ENCODE assay signal across 24 cellular contexts in the genomic region with DNA sequence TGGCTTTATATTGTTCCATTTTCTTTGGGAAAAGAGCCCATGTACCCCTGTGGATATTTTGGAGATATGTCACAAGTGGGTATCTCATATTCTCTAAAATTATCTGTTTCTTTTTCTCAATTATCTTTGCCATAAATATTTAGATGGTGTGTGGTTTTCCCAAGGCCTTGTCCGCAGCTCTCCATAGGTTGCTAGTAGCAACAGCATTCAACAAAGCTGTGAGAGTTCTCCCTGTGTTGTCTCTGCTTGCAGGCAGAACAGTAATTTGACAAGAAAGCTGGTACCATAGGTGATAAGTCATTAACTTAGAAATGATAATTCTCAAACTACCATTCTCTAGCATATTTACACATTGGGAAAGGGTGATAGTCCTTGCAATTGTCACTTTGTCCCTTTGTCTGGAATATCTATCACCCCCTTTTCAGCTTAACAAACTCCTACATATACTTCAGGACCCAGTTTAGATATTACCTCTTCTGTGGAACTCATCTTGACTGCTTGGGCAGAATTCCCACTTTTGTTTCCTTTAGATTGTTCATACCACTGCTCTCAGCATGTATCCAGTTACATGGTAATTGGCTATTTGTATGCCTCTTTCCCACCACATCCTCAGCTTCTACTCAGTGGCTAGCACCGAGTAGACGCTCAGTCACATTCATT. TPM values are rescaled to one million over a fixed set of nuclear protein-coding genes. Genes with fewer than 3 reads are reported as not detected.
DNase-seq lines count a peak whose midpoint lies in the region; ATAC-seq and TF ChIP-seq lines count a peak whose summit lies in the region.
"Had no signal": no experiment of that assay in that cellular context is flagged by ENCODE, and none has a peak within 500 bp of the region (broad histone marks: within the 10 kb centered on the region; RNA-seq: fewer than 3 reads in every experiment).

No MANE protein-coding gene starts in this region.

- H3K4me3 Mint-ChIP-seq in activated T-cell treated with anti-CD3 and anti-CD28 coated beads, Interleukin-2, amount 50 U/mL, for 72 hours = no peak overlapping the region
- H3K4me3 Mint-ChIP-seq in central memory CD8-positive, alpha-beta T cell = peak overlapping the region; percentile 27
- H3K4me3 Mint-ChIP-seq: GM23338, IgD-negative memory B cell had no signal

- no peak for DNase-seq in activated T-cell treated with anti-CD3 and anti-CD28 coated beads, Interleukin-2, amount 50 U/mL, for 72 hours
- DNase-seq in activated T-cell treated with anti-CD3 and anti-CD28 coated beads for 4 hours (no peak), Daoy (ENCODE audit: low read depth) (peak; percentile 69), foreskin fibroblast (no peak)
- no peak for DNase-seq in central memory CD8-positive, alpha-beta T cell (ENCODE audit: low spot score in 2 of 2)
- DNase-seq: CD4-positive, alpha-beta memory T cell; DMS 273 treated with DMSO at 0.1 percent for 48 hours; DMS79; GF-D8; NCI-H1048; NCI-H1417; NCI-H1694 treated with DMSO at 0.1 percent for 48 hours; NCI-H2081; NCI-H2227 treated with DMSO at 0.1 percent for 48 hours; NCI-H526 treated with DMSO at 0.1 percent for 48 hours; PC-9; Right ventricle myocardium superior had no signal

- no peak for ATAC-seq in activated T-cell treated with anti-CD3 and anti-CD28 coated beads, Interleukin-2, amount 50 U/mL, for 72 hours (replicated peaks in 1 of 2)
- ATAC-seq in central memory CD8-positive, alpha-beta T cell (replicated peaks; ENCODE audit: extremely low read depth, poor library complexity, severe bottlenecking) = no peak
- no peak for ATAC-seq in HG02610 (IDR thresholded peaks at IDR 0.05; ENCODE audit: unreplicated experiment)
- no peak for ATAC-seq in GM21786 (IDR thresholded peaks at IDR 0.05; ENCODE audit: unreplicated experiment)
- ATAC-seq: GM23338 had no signal

- peak overlapping the region; percentile 30 for H3K27ac Mint-ChIP-seq in activated T-cell treated with anti-CD3 and anti-CD28 coated beads, Interleukin-2, amount 50 U/mL, for 72 hours
- H3K27ac Mint-ChIP-seq in central memory CD8-positive, alpha-beta T cell (ENCODE audit: low read depth) = no peak overlapping the region
- H3K27ac Mint-ChIP-seq: GM23338, IgD-negative memory B cell had no signal

- H3K4me3 ChIP-seq in foreskin fibroblast (ENCODE audit: low read depth in 1 of 2, low read length in 2 of 2) = no peak overlapping the region
- H3K4me3 ChIP-seq: GM23338, HAP-1, PC-9, SJSA1 had no signal

- TF ChIP-seq CTCF in foreskin fibroblast (IDR thresholded peaks at IDR 0.05; ENCODE audit: low read depth, low read length) = no peak

- no peaks in the 10 kb centered on the region for H3K27me3 Mint-ChIP-seq in activated T-cell treated with anti-CD3 and anti-CD28 coated beads, Interleukin-2, amount 50 U/mL, for 72 hours (ENCODE audit: low read depth)
- H3K27me3 Mint-ChIP-seq in central memory CD8-positive, alpha-beta T cell = no peaks in the 10 kb centered on the region
- H3K27me3 Mint-ChIP-seq: CD4-positive, alpha-beta memory T cell had no signal

- H3K4me1 Mint-ChIP-seq in activated T-cell treated with anti-CD3 and anti-CD28 coated beads, Interleukin-2, amount 50 U/mL, for 72 hours (ENCODE audit: low read depth) = peaks cover 58% of the 10 kb centered on the region
- peaks cover 23% of the 10 kb centered on the region for H3K4me1 Mint-ChIP-seq in central memory CD8-positive, alpha-beta T cell

- no peaks in the 10 kb centered on the region for H3K36me3 Mint-ChIP-seq in activated T-cell treated with anti-CD3 and anti-CD28 coated beads, Interleukin-2, amount 50 U/mL, for 72 hours (ENCODE audit: insufficient read depth in 2 of 2)
- peaks cover 3% of the 10 kb centered on the region for H3K36me3 Mint-ChIP-seq in central memory CD8-positive, alpha-beta T cell (ENCODE audit: insufficient read depth)
- H3K36me3 Mint-ChIP-seq: IgD-negative memory B cell had no signal

- no peaks in the 10 kb centered on the region for H3K9me3 Mint-ChIP-seq in activated T-cell treated with anti-CD3 and anti-CD28 coated beads, Interleukin-2, amount 50 U/mL, for 72 hours
- H3K9me3 Mint-ChIP-seq in central memory CD8-positive, alpha-beta T cell = no peaks in the 10 kb centered on the region
- H3K9me3 Mint-ChIP-seq: CD4-positive, alpha-beta memory T cell; GM23338; IgD-negative memory B cell had no signal

RNA-seq across cellular contexts. Expression of gene CD101, which starts 8.9 kb away (rescaled TPM):
- 1 to 10 TPM; 2.0 to 3.0 TPM for total RNA-seq in activated T-cell treated with anti-CD3 and anti-CD28 coated beads, Interleukin-2, amount 50 U/mL, for 72 hours
- 9.3 and 11.0 TPM in 2 replicates for total RNA-seq in Daoy (2014; rRNA removed; shearing (Covaris generic))
- total RNA-seq: A172 had no signal

RNA-seq across cellular contexts. Expression of gene TTF2, which starts 49.7 kb away (rescaled TPM):
- total RNA-seq in activated T-cell treated with anti-CD3 and anti-CD28 coated beads, Interleukin-2, amount 50 U/mL, for 72 hours = 100 to 1,000 TPM; 104 to 107 TPM
- total RNA-seq in Daoy (2014; rRNA removed; shearing (Covaris generic)) = 58.7 and 75.6 TPM in 2 replicates
